Comparison of ENCODE assay signal across 2 cellular contexts in the genomic region with DNA sequence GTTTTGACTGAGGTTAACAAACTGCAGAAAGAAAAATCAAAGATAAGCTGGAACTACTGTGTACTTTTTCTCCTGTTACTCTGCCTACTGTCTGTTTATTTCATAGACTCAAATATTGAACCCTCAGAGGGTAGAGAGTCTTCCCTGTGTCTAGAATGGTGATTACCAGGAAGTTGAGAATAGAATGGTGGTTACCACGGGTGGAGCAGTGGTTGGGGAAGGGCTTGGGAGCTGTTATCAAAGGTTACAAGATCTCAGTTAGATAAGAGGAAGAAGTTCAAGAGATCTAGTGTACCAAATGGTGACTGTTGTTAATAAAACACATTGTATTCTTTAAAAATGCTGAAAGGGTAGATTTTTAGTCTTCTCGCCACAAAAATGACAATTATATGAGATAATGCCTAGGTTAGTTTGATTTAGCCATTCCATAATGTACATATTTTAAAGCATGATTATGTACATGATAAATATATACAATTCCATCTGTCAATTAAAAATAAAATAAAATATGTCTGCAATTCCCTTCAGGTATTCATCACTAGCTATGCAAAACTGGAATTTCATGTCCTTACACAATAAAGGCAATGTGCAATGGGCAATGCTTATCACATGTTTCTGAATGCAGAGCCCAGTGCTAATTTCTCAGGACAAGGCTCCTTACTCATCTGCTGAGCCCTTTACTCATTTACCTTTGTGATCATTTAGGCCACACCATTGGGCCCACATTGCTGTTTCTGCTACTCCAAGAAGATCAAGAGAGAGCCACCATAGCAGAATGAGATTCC.
TF ChIP-seq lines count a peak whose summit lies in the region.

No MANE protein-coding gene starts in this region.

TF ChIP-seq in GM23338, 12 proteins besides CTCF, POLR2A, EP300 and RAD21 (continued from another document):
- TF ChIP-seq EZH2 (IDR thresholded peaks at IDR 0.05; ENCODE audit: low read depth, unreplicated experiment) (no peak), ZNF331 (CRISPR knock-in tag; IDR thresholded peaks at IDR 0.05; ENCODE audit: low read depth) (no peak)

TF ChIP-seq in WTC11, 78 proteins besides CTCF, POLR2A, EP300 and RAD21 (continued from another document):
- TF ChIP-seq, protein P1, sequence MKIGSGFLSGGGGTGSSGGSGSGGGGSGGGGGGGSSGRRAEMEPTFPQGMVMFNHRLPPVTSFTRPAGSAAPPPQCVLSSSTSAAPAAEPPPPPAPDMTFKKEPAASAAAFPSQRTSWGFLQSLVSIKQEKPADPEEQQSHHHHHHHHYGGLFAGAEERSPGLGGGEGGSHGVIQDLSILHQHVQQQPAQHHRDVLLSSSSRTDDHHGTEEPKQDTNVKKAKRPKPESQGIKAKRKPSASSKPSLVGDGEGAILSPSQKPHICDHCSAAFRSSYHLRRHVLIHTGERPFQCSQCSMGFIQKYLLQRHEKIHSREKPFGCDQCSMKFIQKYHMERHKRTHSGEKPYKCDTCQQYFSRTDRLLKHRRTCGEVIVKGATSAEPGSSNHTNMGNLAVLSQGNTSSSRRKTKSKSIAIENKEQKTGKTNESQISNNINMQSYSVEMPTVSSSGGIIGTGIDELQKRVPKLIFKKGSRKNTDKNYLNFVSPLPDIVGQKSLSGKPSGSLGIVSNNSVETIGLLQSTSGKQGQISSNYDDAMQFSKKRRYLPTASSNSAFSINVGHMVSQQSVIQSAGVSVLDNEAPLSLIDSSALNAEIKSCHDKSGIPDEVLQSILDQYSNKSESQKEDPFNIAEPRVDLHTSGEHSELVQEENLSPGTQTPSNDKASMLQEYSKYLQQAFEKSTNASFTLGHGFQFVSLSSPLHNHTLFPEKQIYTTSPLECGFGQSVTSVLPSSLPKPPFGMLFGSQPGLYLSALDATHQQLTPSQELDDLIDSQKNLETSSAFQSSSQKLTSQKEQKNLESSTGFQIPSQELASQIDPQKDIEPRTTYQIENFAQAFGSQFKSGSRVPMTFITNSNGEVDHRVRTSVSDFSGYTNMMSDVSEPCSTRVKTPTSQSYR (CRISPR knock-in tag; IDR thresholded peaks at IDR 0.05): no peak
- TF ChIP-seq NFATC4 (CRISPR knock-in tag; IDR thresholded peaks at IDR 0.05) (no peak), NFE2L1 (CRISPR knock-in tag; IDR thresholded peaks at IDR 0.05) (no peak), EMX1 (CRISPR knock-in tag; IDR thresholded peaks at IDR 0.05) (no peak), CBFB (CRISPR knock-in tag; IDR thresholded peaks at IDR 0.05; ENCODE audit: low read depth) (no peak)
- TF ChIP-seq, protein P2, sequence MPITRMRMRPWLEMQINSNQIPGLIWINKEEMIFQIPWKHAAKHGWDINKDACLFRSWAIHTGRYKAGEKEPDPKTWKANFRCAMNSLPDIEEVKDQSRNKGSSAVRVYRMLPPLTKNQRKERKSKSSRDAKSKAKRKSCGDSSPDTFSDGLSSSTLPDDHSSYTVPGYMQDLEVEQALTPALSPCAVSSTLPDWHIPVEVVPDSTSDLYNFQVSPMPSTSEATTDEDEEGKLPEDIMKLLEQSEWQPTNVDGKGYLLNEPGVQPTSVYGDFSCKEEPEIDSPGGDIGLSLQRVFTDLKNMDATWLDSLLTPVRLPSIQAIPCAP (CRISPR knock-in tag; IDR thresholded peaks at IDR 0.05): no peak
- TF ChIP-seq, protein P3, sequence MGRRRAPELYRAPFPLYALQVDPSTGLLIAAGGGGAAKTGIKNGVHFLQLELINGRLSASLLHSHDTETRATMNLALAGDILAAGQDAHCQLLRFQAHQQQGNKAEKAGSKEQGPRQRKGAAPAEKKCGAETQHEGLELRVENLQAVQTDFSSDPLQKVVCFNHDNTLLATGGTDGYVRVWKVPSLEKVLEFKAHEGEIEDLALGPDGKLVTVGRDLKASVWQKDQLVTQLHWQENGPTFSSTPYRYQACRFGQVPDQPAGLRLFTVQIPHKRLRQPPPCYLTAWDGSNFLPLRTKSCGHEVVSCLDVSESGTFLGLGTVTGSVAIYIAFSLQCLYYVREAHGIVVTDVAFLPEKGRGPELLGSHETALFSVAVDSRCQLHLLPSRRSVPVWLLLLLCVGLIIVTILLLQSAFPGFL (CRISPR knock-in tag; IDR thresholded peaks at IDR 0.05; ENCODE audit: borderline replicate concordance): no peak
- TF ChIP-seq, protein P4, sequence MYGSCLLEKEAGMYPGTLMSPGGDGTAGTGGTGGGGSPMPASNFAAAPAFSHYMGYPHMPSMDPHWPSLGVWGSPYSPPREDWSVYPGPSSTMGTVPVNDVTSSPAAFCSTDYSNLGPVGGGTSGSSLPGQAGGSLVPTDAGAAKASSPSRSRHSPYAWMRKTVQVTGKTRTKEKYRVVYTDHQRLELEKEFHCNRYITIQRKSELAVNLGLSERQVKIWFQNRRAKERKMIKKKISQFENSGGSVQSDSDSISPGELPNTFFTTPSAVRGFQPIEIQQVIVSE (CRISPR knock-in tag; IDR thresholded peaks at IDR 0.05; ENCODE audit: borderline replicate concordance): no peak
